In the genomic region with DNA sequence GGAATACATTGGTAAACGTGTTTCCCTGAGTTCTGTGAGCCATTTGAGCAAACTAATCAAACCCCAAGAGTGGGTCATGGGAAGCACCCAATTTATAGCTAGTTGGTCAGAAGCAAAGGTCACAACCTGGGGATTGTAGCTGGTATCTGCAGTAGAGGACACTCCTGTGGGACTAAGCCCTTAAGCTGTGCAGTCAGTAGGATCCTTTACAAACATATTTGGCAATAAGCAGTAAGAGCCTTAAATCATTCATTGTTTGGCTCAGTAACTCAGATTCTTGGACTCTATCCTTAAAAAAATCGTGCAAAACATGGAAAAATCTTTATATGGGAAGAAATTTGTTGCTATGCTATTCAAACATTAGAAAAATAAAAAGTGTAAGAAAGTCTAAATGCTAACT, we compare ENCODE assay signal across 26 cellular contexts. TPM values are rescaled to one million over a fixed set of nuclear protein-coding genes. Genes with fewer than 3 reads are reported as not detected.
"Had no signal": no experiment of that assay in that cellular context is flagged by ENCODE, and none has a peak within 500 bp of the region (broad histone marks: within the 10 kb centered on the region; RNA-seq: fewer than 3 reads in every experiment).

No MANE protein-coding gene starts in this region.

- H3K27me3 ChIP-seq: brain microvascular endothelial cell, dorsolateral prefrontal cortex, heart right ventricle, neural progenitor cell, upper lobe of right lung had no signal

- H3K4me3 Mint-ChIP-seq: activated naive CD8-positive, alpha-beta T cell treated with anti-CD3 and anti-CD28 coated beads, Interleukin-2, amount 10 ng/mL, durations not matched to agents 7 days and 5 days; activated T-cell treated with anti-CD3 and anti-CD28 coated beads, Interleukin-2, amount 50 U/mL, for 24 hours; activated T-helper 17 cell treated with anti-CD3 and anti-CD28 coated beads, Interleukin-2, amount 50 U/mL, for 72 hours; effector memory CD8-positive, alpha-beta T cell; naive thymus-derived CD4-positive, alpha-beta T cell; neural progenitor cell; T-helper 1 cell treated with Interleukin-12 subunit alpha and Interleukin-12 subunit beta and Interleukin-4 antibody, amounts not matched to agents 30 μg/mL and 1 μg/mL, for 36 hours; WTC11 had no signal

- H3K27ac Mint-ChIP-seq: activated naive CD8-positive, alpha-beta T cell treated with anti-CD3 and anti-CD28 coated beads, Interleukin-2, amount 10 ng/mL, durations not matched to agents 7 days and 5 days; activated T-cell treated with anti-CD3 and anti-CD28 coated beads, Interleukin-2, amount 50 U/mL, for 24 hours; activated T-helper 17 cell treated with anti-CD3 and anti-CD28 coated beads, Interleukin-2, amount 50 U/mL, for 72 hours; effector memory CD8-positive, alpha-beta T cell; naive thymus-derived CD4-positive, alpha-beta T cell; neural progenitor cell; T-helper 1 cell treated with Interleukin-12 subunit alpha and Interleukin-12 subunit beta and Interleukin-4 antibody, amounts not matched to agents 30 μg/mL and 1 μg/mL, for 36 hours; WTC11 had no signal

- H3K4me1 Mint-ChIP-seq: activated T-helper 17 cell treated with anti-CD3 and anti-CD28 coated beads, Interleukin-2, amount 50 U/mL, for 72 hours; naive thymus-derived CD4-positive, alpha-beta T cell; neural progenitor cell had no signal

- H3K4me2 ChIP-seq: neural progenitor cell had no signal

- H3K9me3 ChIP-seq: heart right ventricle, upper lobe of right lung had no signal

- H3K36me3 ChIP-seq: brain microvascular endothelial cell, heart right ventricle, neural progenitor cell, upper lobe of right lung had no signal

- DNase-seq: activated CD8-positive, alpha-beta memory T cell treated with anti-CD3 and anti-CD28 coated beads for 24 hours; activated CD8-positive, alpha-beta memory T cell treated with anti-CD3 and anti-CD28 coated beads, Interleukin-2, amount 50 U/mL, for 4 hours; activated naive CD4-positive, alpha-beta T cell treated with Interleukin-2 at 50 U/mL for 16 hours; activated naive CD8-positive, alpha-beta T cell treated with anti-CD3 and anti-CD28 coated beads, Interleukin-2, amount 10 ng/mL, durations not matched to agents 7 days and 5 days; activated T-cell treated with anti-CD3 and anti-CD28 coated beads, Interleukin-2, amount 50 U/mL, for 24 hours; anterior cingulate cortex; brain microvascular endothelial cell; caudate nucleus; dorsolateral prefrontal cortex; effector memory CD8-positive, alpha-beta T cell; foreskin fibroblast; heart right ventricle; naive thymus-derived CD4-positive, alpha-beta T cell; stimulated activated CD4-positive, alpha-beta T cell treated with anti-CD3 and anti-CD28 coated beads, Interleukin-2, amount 100 ng/mL, for 48 hours; stimulated activated CD8-positive, alpha-beta memory T cell treated with anti-CD3 and anti-CD28 coated beads, Interleukin-4, amount 100 ng/mL, for 48 hours; stimulated activated naive CD4-positive, alpha-beta T cell; T1000; upper lobe of right lung had no signal

- H3K9ac ChIP-seq: neural progenitor cell had no signal

- H3K9me3 Mint-ChIP-seq: activated naive CD8-positive, alpha-beta T cell treated with anti-CD3 and anti-CD28 coated beads, Interleukin-2, amount 10 ng/mL, durations not matched to agents 7 days and 5 days; activated T-cell treated with anti-CD3 and anti-CD28 coated beads, Interleukin-2, amount 50 U/mL, for 24 hours; activated T-helper 17 cell treated with anti-CD3 and anti-CD28 coated beads, Interleukin-2, amount 50 U/mL, for 72 hours; effector memory CD8-positive, alpha-beta T cell; naive thymus-derived CD4-positive, alpha-beta T cell; neural progenitor cell; T-helper 1 cell treated with Interleukin-12 subunit alpha and Interleukin-12 subunit beta and Interleukin-4 antibody, amounts not matched to agents 30 μg/mL and 1 μg/mL, for 36 hours; WTC11 had no signal

- H2AFZ ChIP-seq: neural progenitor cell had no signal

- H3K4me1 ChIP-seq: neural progenitor cell had no signal

- ATAC-seq: activated T-helper 17 cell treated with anti-CD3 and anti-CD28 coated beads, Interleukin-2, amount 50 U/mL, for 72 hours; effector memory CD8-positive, alpha-beta T cell; esophagus mucosa; heart right ventricle; naive thymus-derived CD4-positive, alpha-beta T cell; sciatic nerve; upper lobe of right lung; WTC11 had no signal

- H3K36me3 Mint-ChIP-seq: activated naive CD8-positive, alpha-beta T cell treated with anti-CD3 and anti-CD28 coated beads, Interleukin-2, amount 10 ng/mL, durations not matched to agents 7 days and 5 days; naive thymus-derived CD4-positive, alpha-beta T cell; neural progenitor cell; WTC11 had no signal

- H3K27ac ChIP-seq: brain microvascular endothelial cell, heart right ventricle, neural progenitor cell, upper lobe of right lung had no signal

- H3K4me3 ChIP-seq: dorsolateral prefrontal cortex, heart right ventricle, lung, neural progenitor cell, upper lobe of right lung had no signal

RNA-seq across cellular contexts. Expression of a gene that starts 29.9 kb away (rescaled TPM):
- total RNA-seq: endothelial cell of umbilical vein had no signal
- polyA plus RNA-seq: naive thymus-derived CD4-positive, alpha-beta T cell had no signal
